In genomic region chr10:86803156-86803555, GRCh38 we compare ENCODE assay signal across 19 cellular contexts. TPM values are rescaled to one million over a fixed set of nuclear protein-coding genes. Genes with fewer than 3 reads are reported as not detected.
DNase-seq lines count a peak whose midpoint lies in the region; ATAC-seq and TF ChIP-seq lines count a peak whose summit lies in the region.
"Had no signal": no experiment of that assay in that cellular context is flagged by ENCODE, and none has a peak within 500 bp of the region (broad histone marks: within the 10 kb centered on the region; RNA-seq: fewer than 3 reads in every experiment).

No MANE protein-coding gene starts in this region.

- no peaks in the 10 kb centered on the region for H3K36me3 ChIP-seq in right atrium auricular region
- H3K36me3 ChIP-seq in ascending aorta, result no peaks in the 10 kb centered on the region
- no peaks in the 10 kb centered on the region for H3K36me3 ChIP-seq in OCI-LY7 (ENCODE audit: insufficient read depth, low read length)

- intact Hi-C loops in Right ventricle myocardium superior (cut with DNase I) (no loop called here), ascending aorta (cut with DNase I) (no loop called here), OCI-LY7 (cut with micrococcal nuclease; ENCODE audit: unreplicated experiment) (no loop called here)

- H4K20me1 ChIP-seq in OCI-LY7 (ENCODE audit: insufficient read depth, low read length), result no peaks in the 10 kb centered on the region; the same call in 1 of the 2 replicates

- no peaks in the 10 kb centered on the region for H3K9me2 ChIP-seq in OCI-LY7 (ENCODE audit: insufficient read depth, low read length)

- peak; percentile 49 for ATAC-seq in Right ventricle myocardium superior (ENCODE audit: poor library complexity)
- ATAC-seq: HCT116 had no signal

- POLR2A ChIA-PET in OCI-LY7 (lab: Charles Lee), result interaction anchor here (0.7 kb wide), 1 partner anchor 18 kb away, joined by 4 read pairs; no protein-coding TSS in a partner anchor

- no peak for DNase-seq in Right ventricle myocardium superior
- no peak for DNase-seq in right atrium auricular region (ENCODE audit: low spot score)
- no peak for DNase-seq in ascending aorta (ENCODE audit: low spot score in 2 of 2)
- peak; percentile 30 for DNase-seq in fibroblast of peridontal ligament (ENCODE audit: extremely low read depth)
- DNase-seq in NCI-H748 (lab: John Stamatoyannopoulos, UW; ENCODE audit: unreplicated experiment), result no peak
- DNase-seq in activated CD4-positive, alpha-beta T cell treated with anti-CD3 and anti-CD28 coated beads, Interleukin-2, amount 50 U/mL, for 48 hours, result no peak
- DNase-seq in OCI-LY7 (ENCODE audit: low spot score), result no peak
- no peak for DNase-seq in NCI-H526 (lab: John Stamatoyannopoulos, UW)
- DNase-seq: C1 segment of cervical spinal cord, DMS153, KBM-7, NCI-H1092 treated with DMSO at 0.1 percent for 48 hours, NCI-H1694, NCI-H446, NCI-H774 had no signal

- no peak overlapping the region for H3K4me2 ChIP-seq in OCI-LY7 (ENCODE audit: low read length)

- no peak overlapping the region for H2AFZ ChIP-seq in OCI-LY7 (ENCODE audit: low read length)

- no TSS peak for BruUV-seq in OCI-LY7 (replicated peaks; lab: Mats Ljungman, UMichigan)

- no peak for TF ChIP-seq CTCF in right atrium auricular region (IDR thresholded peaks at IDR 0.05)
- no peak for TF ChIP-seq CTCF in ascending aorta (IDR thresholded peaks at IDR 0.05)
- no peak for TF ChIP-seq CTCF in OCI-LY7 (conservative IDR thresholded peaks at IDR 0.05; ENCODE audit: low read length)

- H3K4me3 ChIP-seq in right atrium auricular region (no peak overlapping the region), ascending aorta (no peak overlapping the region), OCI-LY7 (ENCODE audit: low read depth, low read length, poor library complexity, severe bottlenecking) (no peak overlapping the region)
- H3K4me3 ChIP-seq: GM12878 had no signal

- H3K27ac ChIP-seq in right atrium auricular region (peak overlapping the region in 1 of 2 donors; percentile 21), ascending aorta (peak overlapping the region; percentile 36 to 48), OCI-LY7 (ENCODE audit: low read depth, low read length, poor library complexity, severe bottlenecking) (no peak overlapping the region)
- H3K27ac ChIP-seq: 22Rv1, HL-60 had no signal

- no peaks in the 10 kb centered on the region for H3K79me2 ChIP-seq in OCI-LY7 (ENCODE audit: insufficient read depth, low read depth, low read length)

- CTCF ChIA-PET in OCI-LY7 (lab: Charles Lee; ENCODE audit: unreplicated experiment), result no interaction called here

- H3K27me3 ChIP-seq in right atrium auricular region, result no peaks in the 10 kb centered on the region
- no peaks in the 10 kb centered on the region for H3K27me3 ChIP-seq in ascending aorta

- H3K4me1 ChIP-seq in right atrium auricular region (peaks cover 0 to 16% of the 10 kb centered on the region in 2 donors), ascending aorta (peaks cover 0 to 9% of the 10 kb centered on the region in 2 donors), OCI-LY7 (ENCODE audit: insufficient read depth, low read length, poor library complexity, severe bottlenecking) (no peaks in the 10 kb centered on the region)

- H3K9me3 ChIP-seq in right atrium auricular region (no peaks in the 10 kb centered on the region), ascending aorta (no peaks in the 10 kb centered on the region), OCI-LY7 (ENCODE audit: low read length) (no peaks in the 10 kb centered on the region)

RNA-seq across cellular contexts. Expression of gene BMPR1A, which starts 46.7 kb away (rescaled TPM):
- total RNA-seq in Right ventricle myocardium superior, result 50.2 TPM
- 10 to 100 TPM; 28.6 to 41.2 TPM for total RNA-seq in right atrium auricular region
- 12.9 TPM for total RNA-seq in ascending aorta
- 0.03 and 0.47 TPM in 2 replicates for total RNA-seq in OCI-LY7 (2014; rRNA removed; shearing (Covaris generic))
- 0.37 and 1.1 TPM in 2 replicates for total RNA-seq in OCI-LY7 (2022)
